In genomic region chr14:20711275-20712069, GRCh38 we compare ENCODE assay signal across 1 cellular context.
A peak's percentile ranks its signal among the peaks of the same experiment; 100 is the strongest.
TF ChIP-seq lines count a peak whose summit lies in the region.

No MANE protein-coding gene starts in this region.

TF ChIP-seq in K562, 482 proteins besides CTCF, POLR2A, EP300 and RAD21:
- TF ChIP-seq STAT5A (IDR thresholded peaks at IDR 0.05; ENCODE audit: borderline replicate concordance, low read length): peak; percentile 44; the same call in 1 of the 2 replicates
- peak; percentile 91 for TF ChIP-seq CBFA2T3 (IDR thresholded peaks at IDR 0.05)
- peak; percentile 41; the same call in 1 of the 2 replicates for TF ChIP-seq SMAD4 (CRISPR knock-in tag; conservative IDR thresholded peaks at IDR 0.05)
- TF ChIP-seq NCOR1 (IDR thresholded peaks at IDR 0.05): peak; percentile 80
- no peak for TF ChIP-seq STAT6 (CRISPR knock-in tag; IDR thresholded peaks at IDR 0.05)
- TF ChIP-seq THRAP3 (IDR thresholded peaks at IDR 0.05; ENCODE audit: borderline replicate concordance): no peak
- peak; percentile 45; the same call in 1 of the 2 replicates for TF ChIP-seq FOXM1 (IDR thresholded peaks at IDR 0.05; ENCODE audit: low read depth)
- no peak for TF ChIP-seq FOXM1 (CRISPR knock-in tag; IDR thresholded peaks at IDR 0.05; ENCODE audit: low read depth)
- TF ChIP-seq TEAD4 (IDR thresholded peaks at IDR 0.05; ENCODE audit: low read length): peak; percentile 80
- no peak for TF ChIP-seq TEAD4 (CRISPR knock-in tag; IDR thresholded peaks at IDR 0.05; ENCODE audit: borderline replicate concordance)
- TF ChIP-seq ARID1B (IDR thresholded peaks at IDR 0.05): peak; percentile 79
- no peak for TF ChIP-seq E2F4 (CRISPR knock-in tag; IDR thresholded peaks at IDR 0.05; ENCODE audit: low read depth)
- no peak for TF ChIP-seq ASH1L (IDR thresholded peaks at IDR 0.05; ENCODE audit: borderline replicate concordance, low read depth, partially characterized antibody)
- TF ChIP-seq GATA2 (CRISPR knock-in tag; IDR thresholded peaks at IDR 0.05): peak; percentile 36; the same call in 1 of the 2 replicates
- no peak for TF ChIP-seq ZNF644 (tag; IDR thresholded peaks at IDR 0.05; ENCODE audit: low read depth)
- peak; percentile 76 for TF ChIP-seq TAL1 (IDR thresholded peaks at IDR 0.05)
- TF ChIP-seq MTA2 (IDR thresholded peaks at IDR 0.05; ENCODE audit: low read depth): peak; percentile 49; the same call in 1 of the 2 replicates
- no peak for TF ChIP-seq RBM17 (IDR thresholded peaks at IDR 0.05; ENCODE audit: borderline replicate concordance, low read depth, low read length)
- peak; percentile 86 for TF ChIP-seq CBFA2T2 (conservative IDR thresholded peaks at IDR 0.05)
- TF ChIP-seq ETV1 (tag; conservative IDR thresholded peaks at IDR 0.05; ENCODE audit: low read depth): peak; percentile 42; the same call in 1 of the 2 replicates
- 0 out of 2 replicates have a peak, but pooled peaks have one; percentile 43 for TF ChIP-seq KLF16 (IDR thresholded peaks at IDR 0.05)
- TF ChIP-seq ETS1 (conservative IDR thresholded peaks at IDR 0.05; ENCODE audit: control insufficient read depth, low read depth, low read length): no peak
- no peak for TF ChIP-seq ATF6 (CRISPR knock-in tag; IDR thresholded peaks at IDR 0.05)
- peak; percentile 77 for TF ChIP-seq TCF3 (CRISPR knock-in tag; IDR thresholded peaks at IDR 0.05)
- TF ChIP-seq DPF2 (IDR thresholded peaks at IDR 0.05): 0 out of 2 replicates have a peak, but pooled peaks have one; percentile 34
- TF ChIP-seq TGIF2 (CRISPR knock-in tag; IDR thresholded peaks at IDR 0.05): no peak
- TF ChIP-seq TRIM24 (IDR thresholded peaks at IDR 0.05): peak; percentile 62 to 77; a peak in 3 of 4 replicates
- no peak for TF ChIP-seq HOXB6 (CRISPR knock-in tag; IDR thresholded peaks at IDR 0.05; ENCODE audit: borderline replicate concordance)
- TF ChIP-seq NFIC (IDR thresholded peaks at IDR 0.05): peak; percentile 51
